Comparison of ENCODE assay signal across 17 cellular contexts in genomic region chr9:37514999-37515398, GRCh38.
"Had no signal": no experiment of that assay in that cellular context is flagged by ENCODE, and none has a peak within 500 bp of the region (broad histone marks: within the 10 kb centered on the region; RNA-seq: fewer than 3 reads in every experiment).

No MANE protein-coding gene starts in this region.

- H3K27ac ChIP-seq: cardiac muscle cell, dorsolateral prefrontal cortex, left lung, psoas muscle had no signal

- H3K27me3 ChIP-seq: cardiac muscle cell, dorsolateral prefrontal cortex, left lung had no signal

- H3K4me3 Mint-ChIP-seq: activated CD4-positive, alpha-beta T cell treated with anti-CD3 and anti-CD28 coated beads for 36 hours; activated CD8-positive, alpha-beta T cell treated with anti-CD3 and anti-CD28 coated beads, Interleukin-2, amount 10 ng/mL, durations not matched to agents 7 days and 5 days; activated naive CD8-positive, alpha-beta T cell; mesothelial cell of epicardium; stimulated activated naive CD8-positive, alpha-beta T cell treated with anti-CD3 and anti-CD28 coated beads, Interleukin-15, Interleukin-2, amounts not matched to agents 100 ng/mL and 50 ng/mL, for 24 hours; type B pancreatic cell had no signal

- DNase-seq: activated CD4-positive, alpha-beta T cell treated with anti-CD3 and anti-CD28 coated beads for 36 hours; activated CD8-positive, alpha-beta memory T cell treated with anti-CD3 and anti-CD28 coated beads, Interleukin-2, amount 50 U/mL, for 48 hours; activated CD8-positive, alpha-beta T cell treated with anti-CD3 and anti-CD28 coated beads, Interleukin-2, amount 10 ng/mL, durations not matched to agents 7 days and 5 days; activated gamma-delta T cell; activated T-cell treated with anti-CD3 and anti-CD28 coated beads, Interleukin-2, amount 50 U/mL, for 48 hours; amygdala; dorsolateral prefrontal cortex; hypothalamus; kidney; left lung; psoas muscle; right cardiac atrium had no signal

- H3K9me3 ChIP-seq: left lung, psoas muscle had no signal

- H3K27me3 Mint-ChIP-seq: activated CD4-positive, alpha-beta T cell treated with anti-CD3 and anti-CD28 coated beads for 36 hours; activated naive CD8-positive, alpha-beta T cell; stimulated activated naive CD8-positive, alpha-beta T cell treated with anti-CD3 and anti-CD28 coated beads, Interleukin-15, Interleukin-2, amounts not matched to agents 100 ng/mL and 50 ng/mL, for 24 hours; type B pancreatic cell had no signal

- H3K9me3 Mint-ChIP-seq: mesothelial cell of epicardium; stimulated activated naive CD8-positive, alpha-beta T cell treated with anti-CD3 and anti-CD28 coated beads, Interleukin-15, Interleukin-2, amounts not matched to agents 100 ng/mL and 50 ng/mL, for 24 hours; type B pancreatic cell had no signal

- H3K4me1 Mint-ChIP-seq: activated CD4-positive, alpha-beta T cell treated with anti-CD3 and anti-CD28 coated beads for 36 hours; mesothelial cell of epicardium had no signal

- ATAC-seq: activated CD4-positive, alpha-beta T cell treated with anti-CD3 and anti-CD28 coated beads for 36 hours; activated CD8-positive, alpha-beta T cell treated with anti-CD3 and anti-CD28 coated beads, Interleukin-2, amount 10 ng/mL, durations not matched to agents 7 days and 5 days; left lung; psoas muscle; right cardiac atrium had no signal

- H3K4me3 ChIP-seq: cardiac muscle cell, dorsolateral prefrontal cortex, left lung, psoas muscle had no signal

- H3K27ac Mint-ChIP-seq: activated CD4-positive, alpha-beta T cell treated with anti-CD3 and anti-CD28 coated beads for 36 hours; activated CD8-positive, alpha-beta T cell treated with anti-CD3 and anti-CD28 coated beads, Interleukin-2, amount 10 ng/mL, durations not matched to agents 7 days and 5 days; activated naive CD8-positive, alpha-beta T cell; mesothelial cell of epicardium; stimulated activated naive CD8-positive, alpha-beta T cell treated with anti-CD3 and anti-CD28 coated beads, Interleukin-15, Interleukin-2, amounts not matched to agents 100 ng/mL and 50 ng/mL, for 24 hours; type B pancreatic cell had no signal

- H3K4me1 ChIP-seq: left lung, psoas muscle had no signal
